ENCODE assay signal across 21 cellular contexts in genomic region chr17:67557052-67557845, GRCh38.
DNase-seq lines count a peak whose midpoint lies in the region; ATAC-seq and TF ChIP-seq lines count a peak whose summit lies in the region.
"Had no signal": no experiment of that assay in that cellular context is flagged by ENCODE, and none has a peak within 500 bp of the region (broad histone marks: within the 10 kb centered on the region; RNA-seq: fewer than 3 reads in every experiment).

No MANE protein-coding gene starts in this region.

- peaks cover 20% of the 10 kb centered on the region for H3K4me1 Mint-ChIP-seq in activated T-cell treated with anti-CD3 and anti-CD28 coated beads, Interleukin-2, amount 50 U/mL, for 24 hours (ENCODE audit: low read depth)
- peaks cover 20% of the 10 kb centered on the region for H3K4me1 Mint-ChIP-seq in activated T-cell treated with anti-CD3 and anti-CD28 coated beads, Interleukin-2, amount 50 U/mL, for 72 hours (ENCODE audit: low read depth)
- H3K4me1 Mint-ChIP-seq in activated T-helper 17 cell treated with anti-CD3 and anti-CD28 coated beads, Interleukin-2, amount 50 U/mL, for 72 hours, result no peaks in the 10 kb centered on the region
- H3K4me1 Mint-ChIP-seq: activated naive CD8-positive, alpha-beta T cell treated with anti-CD3 and anti-CD28 coated beads, Interleukin-2, amount 10 ng/mL, durations not matched to agents 7 days and 5 days had no signal

- no peak for DNase-seq in activated T-cell treated with anti-CD3 and anti-CD28 coated beads, Interleukin-2, amount 50 U/mL, for 24 hours
- DNase-seq in activated T-cell treated with anti-CD3 and anti-CD28 coated beads, Interleukin-2, amount 50 U/mL, for 72 hours, result no peak
- DNase-seq in epithelial cell of prostate (ENCODE audit: low read depth, low spot score) (no peak), smooth muscle cell (lab: John Stamatoyannopoulos, UW; ENCODE audit: unreplicated experiment) (no peak), inferior parietal cortex (ENCODE audit: extremely low spot score) (no peak)
- DNase-seq in activated CD4-positive, alpha-beta T cell treated with anti-CD3 and anti-CD28 coated beads, Interleukin-2, amount 50 U/mL, for 48 hours, result no peak
- no peak for DNase-seq in stimulated activated naive CD8-positive, alpha-beta T cell treated with anti-CD3 and anti-CD28 coated beads, Interleukin-15, Interleukin-2, amounts not matched to agents 100 U/mL and 50 U/mL, for 24 hours
- DNase-seq: activated CD4-positive, alpha-beta T cell treated with anti-CD3 and anti-CD28 coated beads for 4 hours; activated naive CD8-positive, alpha-beta T cell treated with anti-CD3 and anti-CD28 coated beads, Interleukin-2, amount 10 ng/mL, durations not matched to agents 7 days and 5 days; CD4-positive, CD25-positive, alpha-beta regulatory T cell; effector CD4-positive, alpha-beta T cell; erythroblast; kidney glomerular epithelial cell; SK-N-SH; stimulated activated CD4-positive, alpha-beta T cell treated with anti-CD3 and anti-CD28 coated beads, Interleukin-15, amount 100 ng/mL, for 24 hours; T-helper 17 cell had no signal

- TF ChIP-seq CTCF in smooth muscle cell (IDR thresholded peaks at IDR 0.05; ENCODE audit: borderline replicate concordance, insufficient read depth, poor library complexity, severe bottlenecking), result no peak

- no peak overlapping the region for H3K4me3 ChIP-seq in smooth muscle cell
- H3K4me3 ChIP-seq: lung, prostate gland had no signal

- H3K4me3 Mint-ChIP-seq in activated T-cell treated with anti-CD3 and anti-CD28 coated beads, Interleukin-2, amount 50 U/mL, for 24 hours, result no peak overlapping the region
- no peak overlapping the region for H3K4me3 Mint-ChIP-seq in activated T-cell treated with anti-CD3 and anti-CD28 coated beads, Interleukin-2, amount 50 U/mL, for 72 hours
- no peak overlapping the region for H3K4me3 Mint-ChIP-seq in activated T-helper 17 cell treated with anti-CD3 and anti-CD28 coated beads, Interleukin-2, amount 50 U/mL, for 72 hours
- H3K4me3 Mint-ChIP-seq: activated naive CD8-positive, alpha-beta T cell treated with anti-CD3 and anti-CD28 coated beads, Interleukin-2, amount 10 ng/mL, durations not matched to agents 7 days and 5 days; stimulated activated naive CD8-positive, alpha-beta T cell treated with anti-CD3 and anti-CD28 coated beads, Interleukin-15, Interleukin-2, amounts not matched to agents 100 ng/mL and 50 ng/mL, for 24 hours; T-helper 17 cell had no signal

- no peak for ATAC-seq in activated T-cell treated with anti-CD3 and anti-CD28 coated beads, Interleukin-2, amount 50 U/mL, for 72 hours (replicated peaks in 1 of 2)
- no peak for ATAC-seq in activated T-helper 17 cell treated with anti-CD3 and anti-CD28 coated beads, Interleukin-2, amount 50 U/mL, for 72 hours (replicated peaks)
- no peak for ATAC-seq in stimulated activated naive CD8-positive, alpha-beta T cell treated with anti-CD3 and anti-CD28 coated beads, Interleukin-15, Interleukin-2, amounts not matched to agents 100 U/mL and 50 U/mL, for 24 hours
- ATAC-seq: T-helper 17 cell had no signal

- peaks cover 5% of the 10 kb centered on the region for H3K9me3 Mint-ChIP-seq in activated T-cell treated with anti-CD3 and anti-CD28 coated beads, Interleukin-2, amount 50 U/mL, for 24 hours
- peaks cover 0 to 4% of the 10 kb centered on the region in 2 donors for H3K9me3 Mint-ChIP-seq in activated T-cell treated with anti-CD3 and anti-CD28 coated beads, Interleukin-2, amount 50 U/mL, for 72 hours
- no peaks in the 10 kb centered on the region for H3K9me3 Mint-ChIP-seq in activated T-helper 17 cell treated with anti-CD3 and anti-CD28 coated beads, Interleukin-2, amount 50 U/mL, for 72 hours
- H3K9me3 Mint-ChIP-seq: activated T-helper 2 cell treated with anti-CD3 and anti-CD28 coated beads, Interferon-gamma antibody, Interleukin-2, Interleukin-4, amounts not matched to agents 10 μg/mL and 5 μg/mL and 100 μg/mL, durations not matched to agents 14 hours and 24 hours and 36 hours had no signal

- no peaks in the 10 kb centered on the region for H4K20me1 ChIP-seq in smooth muscle cell (ENCODE audit: low read depth)

- peak overlapping the region; percentile 27 for H3K27ac Mint-ChIP-seq in activated T-cell treated with anti-CD3 and anti-CD28 coated beads, Interleukin-2, amount 50 U/mL, for 24 hours
- no peak overlapping the region for H3K27ac Mint-ChIP-seq in activated T-cell treated with anti-CD3 and anti-CD28 coated beads, Interleukin-2, amount 50 U/mL, for 72 hours
- peak overlapping the region; percentile 65 for H3K27ac Mint-ChIP-seq in activated T-helper 17 cell treated with anti-CD3 and anti-CD28 coated beads, Interleukin-2, amount 50 U/mL, for 72 hours
- H3K27ac Mint-ChIP-seq: activated T-helper 2 cell treated with anti-CD3 and anti-CD28 coated beads, Interferon-gamma antibody, Interleukin-2, Interleukin-4, amounts not matched to agents 10 μg/mL and 5 μg/mL and 100 μg/mL, durations not matched to agents 14 hours and 24 hours and 36 hours; CD4-positive, CD25-positive, alpha-beta regulatory T cell; stimulated activated naive CD8-positive, alpha-beta T cell treated with anti-CD3 and anti-CD28 coated beads, Interleukin-15, Interleukin-2, amounts not matched to agents 100 ng/mL and 50 ng/mL, for 24 hours had no signal

- H2AFZ ChIP-seq in smooth muscle cell (ENCODE audit: low read depth), result no peak overlapping the region

- H3K9ac ChIP-seq in smooth muscle cell (ENCODE audit: low read depth), result peak overlapping the region; percentile 85
- H3K9ac ChIP-seq: SK-N-SH had no signal

- WGBS in smooth muscle cell (ENCODE audit: low lambda C conversion rate), result 70% methylated on average over 11 of the region's 11 CpGs

- H3F3A ChIP-seq in smooth muscle cell (ENCODE audit: low read depth), result peaks cover 7% of the 10 kb centered on the region

- H3K36me3 Mint-ChIP-seq in activated T-cell treated with anti-CD3 and anti-CD28 coated beads, Interleukin-2, amount 50 U/mL, for 24 hours (ENCODE audit: low read depth), result peaks cover 62% of the 10 kb centered on the region
- H3K36me3 Mint-ChIP-seq in activated T-cell treated with anti-CD3 and anti-CD28 coated beads, Interleukin-2, amount 50 U/mL, for 72 hours (ENCODE audit: insufficient read depth in 2 of 2), result peaks cover 2 to 5% of the 10 kb centered on the region in 2 donors
- H3K36me3 Mint-ChIP-seq in activated T-helper 17 cell treated with anti-CD3 and anti-CD28 coated beads, Interleukin-2, amount 50 U/mL, for 72 hours (ENCODE audit: low read depth), result peaks cover 47% of the 10 kb centered on the region

- H3K36me3 ChIP-seq in smooth muscle cell (ENCODE audit: low read depth), result no peaks in the 10 kb centered on the region
- H3K36me3 ChIP-seq: prostate gland had no signal

- no peaks in the 10 kb centered on the region for H3K79me2 ChIP-seq in smooth muscle cell (ENCODE audit: low read depth)

- H3K27ac ChIP-seq in epithelial cell of prostate (peak overlapping the region; percentile 42), smooth muscle cell (ENCODE audit: low read depth) (peak overlapping the region; percentile 98)
- H3K27ac ChIP-seq: prostate gland had no signal

- no peaks in the 10 kb centered on the region for H3K27me3 Mint-ChIP-seq in activated T-cell treated with anti-CD3 and anti-CD28 coated beads, Interleukin-2, amount 50 U/mL, for 24 hours
- no peaks in the 10 kb centered on the region for H3K27me3 Mint-ChIP-seq in activated T-cell treated with anti-CD3 and anti-CD28 coated beads, Interleukin-2, amount 50 U/mL, for 72 hours (ENCODE audit: low read depth)
- H3K27me3 Mint-ChIP-seq in activated T-helper 17 cell treated with anti-CD3 and anti-CD28 coated beads, Interleukin-2, amount 50 U/mL, for 72 hours, result no peaks in the 10 kb centered on the region
- H3K27me3 Mint-ChIP-seq: activated naive CD8-positive, alpha-beta T cell treated with anti-CD3 and anti-CD28 coated beads, Interleukin-2, amount 10 ng/mL, durations not matched to agents 7 days and 5 days; CD4-positive, CD25-positive, alpha-beta regulatory T cell; stimulated activated naive CD8-positive, alpha-beta T cell treated with anti-CD3 and anti-CD28 coated beads, Interleukin-15, Interleukin-2, amounts not matched to agents 100 ng/mL and 50 ng/mL, for 24 hours; T-helper 17 cell had no signal

- H3K4me2 ChIP-seq in smooth muscle cell, result peak overlapping the region; percentile 41
- H3K4me2 ChIP-seq: SK-N-SH had no signal

- peaks cover 7% of the 10 kb centered on the region for H3K4me1 ChIP-seq in smooth muscle cell (ENCODE audit: low read depth)
- H3K4me1 ChIP-seq: prostate gland had no signal

- H3K9me3 ChIP-seq in smooth muscle cell (replicated peaks; ENCODE audit: low read depth), result no peaks in the 10 kb centered on the region
- H3K9me3 ChIP-seq: prostate gland had no signal

- H3K27me3 ChIP-seq in smooth muscle cell (ENCODE audit: low read depth), result no peaks in the 10 kb centered on the region
